Comparison of ENCODE assay signal across 1 cellular context in genomic region chr15:94829887-94830884, GRCh38.
A peak's percentile ranks its signal among the peaks of the same experiment; 100 is the strongest.
TF ChIP-seq lines count a peak whose summit lies in the region.

No MANE protein-coding gene starts in this region.

TF ChIP-seq in K562, 482 proteins besides CTCF, POLR2A, EP300 and RAD21:
- TF ChIP-seq ZBTB40 (IDR thresholded peaks at IDR 0.05) (peak; percentile 33; the same call in 1 of the 2 replicates), ZBTB40 (CRISPR knock-in tag; IDR thresholded peaks at IDR 0.05) (no peak), NR2C2 (CRISPR knock-in tag; IDR thresholded peaks at IDR 0.05) (no peak), NR2C2 (tag; IDR thresholded peaks at IDR 0.05) (peak; percentile 30; the same call in 1 of the 2 replicates), ZNF766 (CRISPR knock-in tag; conservative IDR thresholded peaks at IDR 0.05) (no peak), NR2C1 (IDR thresholded peaks at IDR 0.05) (peak; percentile 78), NR2C1 (tag; IDR thresholded peaks at IDR 0.05) (peak; percentile 84), NFXL1 (CRISPR knock-in tag; IDR thresholded peaks at IDR 0.05) (no peak), MED1 (CRISPR knock-in tag; IDR thresholded peaks at IDR 0.05; ENCODE audit: borderline replicate concordance) (no peak)
